ENCODE assay signal across 1 cellular context in the genomic region with DNA sequence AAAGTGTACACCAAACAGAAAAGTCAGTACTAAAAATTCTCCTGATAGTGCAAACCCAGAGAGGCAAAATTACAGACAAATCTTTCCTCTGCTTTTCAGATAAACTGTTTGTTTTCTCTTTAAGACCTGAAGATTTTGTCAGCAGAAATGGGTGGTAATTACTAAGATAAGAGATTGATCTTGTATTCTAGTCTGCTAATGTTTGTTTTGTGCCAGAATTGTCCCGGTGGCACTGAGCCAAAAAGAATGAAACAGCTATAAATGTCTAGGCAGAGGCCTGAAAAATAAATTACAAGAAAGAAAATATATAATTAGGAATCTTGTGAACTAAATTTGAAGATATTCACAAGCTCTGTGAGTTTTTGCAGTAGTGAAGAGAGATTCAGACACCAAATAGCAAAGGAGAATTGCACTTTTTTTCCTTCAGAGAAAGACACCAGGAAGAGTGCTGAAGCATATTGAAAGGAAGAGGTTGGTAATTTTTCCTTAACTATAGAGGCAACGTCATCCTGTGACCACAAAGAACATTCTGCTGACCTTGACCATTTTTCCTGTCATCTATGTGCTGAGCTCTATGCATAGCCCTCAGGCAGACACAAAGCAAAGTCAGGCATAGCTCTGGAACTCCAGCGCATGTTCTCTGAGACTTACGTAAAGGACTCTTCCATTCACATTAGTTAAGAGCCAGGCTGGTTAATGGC.
TF ChIP-seq lines count a peak whose summit lies in the region.

No MANE protein-coding gene starts in this region.

TF ChIP-seq in HEK293, 187 proteins besides CTCF, POLR2A, EP300 and RAD21 (continued from another document and continues in another):
- TF ChIP-seq, protein P1, sequence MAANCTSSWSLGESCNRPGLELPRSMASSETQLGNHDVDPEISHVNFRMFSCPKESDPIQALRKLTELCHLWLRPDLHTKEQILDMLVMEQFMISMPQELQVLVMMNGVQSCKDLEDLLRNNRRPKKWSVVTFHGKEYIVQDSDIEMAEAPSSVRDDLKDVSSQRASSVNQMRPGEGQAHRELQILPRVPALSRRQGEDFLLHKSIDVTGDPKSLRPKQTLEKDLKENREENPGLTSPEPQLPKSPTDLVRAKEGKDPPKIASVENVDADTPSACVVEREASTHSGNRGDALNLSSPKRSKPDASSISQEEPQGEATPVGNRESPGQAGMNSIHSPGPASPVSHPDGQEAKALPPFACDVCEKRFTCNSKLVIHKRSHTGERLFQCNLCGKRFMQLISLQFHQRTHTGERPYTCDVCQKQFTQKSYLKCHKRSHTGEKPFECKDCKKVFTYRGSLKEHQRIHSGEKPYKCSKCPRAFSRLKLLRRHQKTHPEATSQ (tag by site-specific recombination; IDR thresholded peaks at IDR 0.05) = no peak
- no peak for TF ChIP-seq ZNF548 (tag by site-specific recombination; IDR thresholded peaks at IDR 0.05)
- TF ChIP-seq ZNF302 (tag by site-specific recombination; IDR thresholded peaks at IDR 0.05; ENCODE audit: low read depth) = no peak
- TF ChIP-seq ZNF157 (tag by site-specific recombination; IDR thresholded peaks at IDR 0.05) = no peak
- TF ChIP-seq ZNF558 (tag by site-specific recombination; IDR thresholded peaks at IDR 0.05) = no peak
- no peak for TF ChIP-seq SP3 (tag by site-specific recombination; IDR thresholded peaks at IDR 0.05)
- TF ChIP-seq ZNF324 (tag by site-specific recombination; IDR thresholded peaks at IDR 0.05) = no peak
- no peak for TF ChIP-seq ZNF184 (tag by site-specific recombination; IDR thresholded peaks at IDR 0.05)
- TF ChIP-seq, protein P2, sequence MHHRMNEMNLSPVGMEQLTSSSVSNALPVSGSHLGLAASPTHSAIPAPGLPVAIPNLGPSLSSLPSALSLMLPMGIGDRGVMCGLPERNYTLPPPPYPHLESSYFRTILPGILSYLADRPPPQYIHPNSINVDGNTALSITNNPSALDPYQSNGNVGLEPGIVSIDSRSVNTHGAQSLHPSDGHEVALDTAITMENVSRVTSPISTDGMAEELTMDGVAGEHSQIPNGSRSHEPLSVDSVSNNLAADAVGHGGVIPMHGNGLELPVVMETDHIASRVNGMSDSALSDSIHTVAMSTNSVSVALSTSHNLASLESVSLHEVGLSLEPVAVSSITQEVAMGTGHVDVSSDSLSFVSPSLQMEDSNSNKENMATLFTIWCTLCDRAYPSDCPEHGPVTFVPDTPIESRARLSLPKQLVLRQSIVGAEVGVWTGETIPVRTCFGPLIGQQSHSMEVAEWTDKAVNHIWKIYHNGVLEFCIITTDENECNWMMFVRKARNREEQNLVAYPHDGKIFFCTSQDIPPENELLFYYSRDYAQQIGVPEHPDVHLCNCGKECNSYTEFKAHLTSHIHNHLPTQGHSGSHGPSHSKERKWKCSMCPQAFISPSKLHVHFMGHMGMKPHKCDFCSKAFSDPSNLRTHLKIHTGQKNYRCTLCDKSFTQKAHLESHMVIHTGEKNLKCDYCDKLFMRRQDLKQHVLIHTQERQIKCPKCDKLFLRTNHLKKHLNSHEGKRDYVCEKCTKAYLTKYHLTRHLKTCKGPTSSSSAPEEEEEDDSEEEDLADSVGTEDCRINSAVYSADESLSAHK (tag by site-specific recombination; IDR thresholded peaks at IDR 0.05) = peak; percentile 32; the same call in 1 of the 2 replicates
- TF ChIP-seq SALL2 (tag by site-specific recombination; IDR thresholded peaks at IDR 0.05; ENCODE audit: borderline replicate concordance) = no peak
- no peak for TF ChIP-seq ZNF623 (tag by site-specific recombination; IDR thresholded peaks at IDR 0.05)
- TF ChIP-seq BCL11A (tag by site-specific recombination; IDR thresholded peaks at IDR 0.05; ENCODE audit: low read depth) = no peak
- TF ChIP-seq OSR2 (tag by site-specific recombination; IDR thresholded peaks at IDR 0.05) = peak; percentile 56; the same call in 1 of the 2 replicates
- TF ChIP-seq ZNF677 (tag by site-specific recombination; IDR thresholded peaks at IDR 0.05) = no peak
- no peak for TF ChIP-seq ZNF354C (tag by site-specific recombination; IDR thresholded peaks at IDR 0.05; ENCODE audit: borderline replicate concordance, low read depth)
- no peak for TF ChIP-seq ZNF37A (tag by site-specific recombination; IDR thresholded peaks at IDR 0.05)
- no peak for TF ChIP-seq ZNF658 (tag by site-specific recombination; IDR thresholded peaks at IDR 0.05)
- TF ChIP-seq ZNF664 (tag by site-specific recombination; IDR thresholded peaks at IDR 0.05) = no peak
- no peak for TF ChIP-seq ZNF544 (tag by site-specific recombination; IDR thresholded peaks at IDR 0.05)
- no peak for TF ChIP-seq ZNF292 (tag by site-specific recombination; IDR thresholded peaks at IDR 0.05; ENCODE audit: borderline replicate concordance, low read depth)
- TF ChIP-seq IKZF3 (tag by site-specific recombination; IDR thresholded peaks at IDR 0.05) = peak; percentile 68; the same call in 1 of the 2 replicates
- TF ChIP-seq ZNF571 (tag by site-specific recombination; IDR thresholded peaks at IDR 0.05) = no peak
- TF ChIP-seq HOXC10 (CRISPR knock-in tag; IDR thresholded peaks at IDR 0.05) = no peak
- no peak for TF ChIP-seq EGR2 (tag by site-specific recombination; IDR thresholded peaks at IDR 0.05; ENCODE audit: low read depth)
- TF ChIP-seq ZBTB20 (tag by site-specific recombination; IDR thresholded peaks at IDR 0.05) = no peak
- TF ChIP-seq ZNF629 (tag by site-specific recombination; IDR thresholded peaks at IDR 0.05) = no peak
- TF ChIP-seq, protein P3, sequence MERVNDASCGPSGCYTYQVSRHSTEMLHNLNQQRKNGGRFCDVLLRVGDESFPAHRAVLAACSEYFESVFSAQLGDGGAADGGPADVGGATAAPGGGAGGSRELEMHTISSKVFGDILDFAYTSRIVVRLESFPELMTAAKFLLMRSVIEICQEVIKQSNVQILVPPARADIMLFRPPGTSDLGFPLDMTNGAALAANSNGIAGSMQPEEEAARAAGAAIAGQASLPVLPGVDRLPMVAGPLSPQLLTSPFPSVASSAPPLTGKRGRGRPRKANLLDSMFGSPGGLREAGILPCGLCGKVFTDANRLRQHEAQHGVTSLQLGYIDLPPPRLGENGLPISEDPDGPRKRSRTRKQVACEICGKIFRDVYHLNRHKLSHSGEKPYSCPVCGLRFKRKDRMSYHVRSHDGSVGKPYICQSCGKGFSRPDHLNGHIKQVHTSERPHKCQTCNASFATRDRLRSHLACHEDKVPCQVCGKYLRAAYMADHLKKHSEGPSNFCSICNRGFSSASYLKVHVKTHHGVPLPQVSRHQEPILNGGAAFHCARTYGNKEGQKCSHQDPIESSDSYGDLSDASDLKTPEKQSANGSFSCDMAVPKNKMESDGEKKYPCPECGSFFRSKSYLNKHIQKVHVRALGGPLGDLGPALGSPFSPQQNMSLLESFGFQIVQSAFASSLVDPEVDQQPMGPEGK (tag by site-specific recombination; IDR thresholded peaks at IDR 0.05) = no peak
- TF ChIP-seq ZNF112 (tag by site-specific recombination; IDR thresholded peaks at IDR 0.05) = no peak
- TF ChIP-seq KLF9 (tag by site-specific recombination; IDR thresholded peaks at IDR 0.05; ENCODE audit: low read depth) = no peak
- no peak for TF ChIP-seq ZFP37 (tag by site-specific recombination; IDR thresholded peaks at IDR 0.05)
- TF ChIP-seq ZNF777 (tag by site-specific recombination; IDR thresholded peaks at IDR 0.05; ENCODE audit: borderline replicate concordance) = no peak
- no peak for TF ChIP-seq ZNF610 (tag by site-specific recombination; IDR thresholded peaks at IDR 0.05; ENCODE audit: borderline replicate concordance)
- TF ChIP-seq ZSCAN16 (tag by site-specific recombination; IDR thresholded peaks at IDR 0.05) = no peak
- no peak for TF ChIP-seq ZNF169 (tag by site-specific recombination; IDR thresholded peaks at IDR 0.05)
- no peak for TF ChIP-seq ZNF248 (tag by site-specific recombination; IDR thresholded peaks at IDR 0.05)
- no peak for TF ChIP-seq GLIS2 (tag by site-specific recombination; IDR thresholded peaks at IDR 0.05)
- TF ChIP-seq ZNF596 (tag by site-specific recombination; IDR thresholded peaks at IDR 0.05) = peak; percentile 42; the same call in 1 of the 2 replicates
- TF ChIP-seq ZNF776 (tag by site-specific recombination; IDR thresholded peaks at IDR 0.05; ENCODE audit: borderline replicate concordance) = no peak
- TF ChIP-seq, protein P4, sequence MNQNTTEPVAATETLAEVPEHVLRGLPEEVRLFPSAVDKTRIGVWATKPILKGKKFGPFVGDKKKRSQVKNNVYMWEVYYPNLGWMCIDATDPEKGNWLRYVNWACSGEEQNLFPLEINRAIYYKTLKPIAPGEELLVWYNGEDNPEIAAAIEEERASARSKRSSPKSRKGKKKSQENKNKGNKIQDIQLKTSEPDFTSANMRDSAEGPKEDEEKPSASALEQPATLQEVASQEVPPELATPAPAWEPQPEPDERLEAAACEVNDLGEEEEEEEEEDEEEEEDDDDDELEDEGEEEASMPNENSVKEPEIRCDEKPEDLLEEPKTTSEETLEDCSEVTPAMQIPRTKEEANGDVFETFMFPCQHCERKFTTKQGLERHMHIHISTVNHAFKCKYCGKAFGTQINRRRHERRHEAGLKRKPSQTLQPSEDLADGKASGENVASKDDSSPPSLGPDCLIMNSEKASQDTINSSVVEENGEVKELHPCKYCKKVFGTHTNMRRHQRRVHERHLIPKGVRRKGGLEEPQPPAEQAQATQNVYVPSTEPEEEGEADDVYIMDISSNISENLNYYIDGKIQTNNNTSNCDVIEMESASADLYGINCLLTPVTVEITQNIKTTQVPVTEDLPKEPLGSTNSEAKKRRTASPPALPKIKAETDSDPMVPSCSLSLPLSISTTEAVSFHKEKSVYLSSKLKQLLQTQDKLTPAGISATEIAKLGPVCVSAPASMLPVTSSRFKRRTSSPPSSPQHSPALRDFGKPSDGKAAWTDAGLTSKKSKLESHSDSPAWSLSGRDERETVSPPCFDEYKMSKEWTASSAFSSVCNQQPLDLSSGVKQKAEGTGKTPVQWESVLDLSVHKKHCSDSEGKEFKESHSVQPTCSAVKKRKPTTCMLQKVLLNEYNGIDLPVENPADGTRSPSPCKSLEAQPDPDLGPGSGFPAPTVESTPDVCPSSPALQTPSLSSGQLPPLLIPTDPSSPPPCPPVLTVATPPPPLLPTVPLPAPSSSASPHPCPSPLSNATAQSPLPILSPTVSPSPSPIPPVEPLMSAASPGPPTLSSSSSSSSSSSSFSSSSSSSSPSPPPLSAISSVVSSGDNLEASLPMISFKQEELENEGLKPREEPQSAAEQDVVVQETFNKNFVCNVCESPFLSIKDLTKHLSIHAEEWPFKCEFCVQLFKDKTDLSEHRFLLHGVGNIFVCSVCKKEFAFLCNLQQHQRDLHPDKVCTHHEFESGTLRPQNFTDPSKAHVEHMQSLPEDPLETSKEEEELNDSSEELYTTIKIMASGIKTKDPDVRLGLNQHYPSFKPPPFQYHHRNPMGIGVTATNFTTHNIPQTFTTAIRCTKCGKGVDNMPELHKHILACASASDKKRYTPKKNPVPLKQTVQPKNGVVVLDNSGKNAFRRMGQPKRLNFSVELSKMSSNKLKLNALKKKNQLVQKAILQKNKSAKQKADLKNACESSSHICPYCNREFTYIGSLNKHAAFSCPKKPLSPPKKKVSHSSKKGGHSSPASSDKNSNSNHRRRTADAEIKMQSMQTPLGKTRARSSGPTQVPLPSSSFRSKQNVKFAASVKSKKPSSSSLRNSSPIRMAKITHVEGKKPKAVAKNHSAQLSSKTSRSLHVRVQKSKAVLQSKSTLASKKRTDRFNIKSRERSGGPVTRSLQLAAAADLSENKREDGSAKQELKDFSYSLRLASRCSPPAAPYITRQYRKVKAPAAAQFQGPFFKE (tag by site-specific recombination; IDR thresholded peaks at IDR 0.05; ENCODE audit: borderline replicate concordance) = no peak
- no peak for TF ChIP-seq ZSCAN23 (tag by site-specific recombination; IDR thresholded peaks at IDR 0.05)
- TF ChIP-seq ZBTB1 (tag by site-specific recombination; IDR thresholded peaks at IDR 0.05) = no peak
- TF ChIP-seq ZSCAN30 (tag by site-specific recombination; IDR thresholded peaks at IDR 0.05) = peak; percentile 57; the same call in 1 of the 2 replicates
- no peak for TF ChIP-seq ZNF202 (tag by site-specific recombination; IDR thresholded peaks at IDR 0.05; ENCODE audit: borderline replicate concordance)
- no peak for TF ChIP-seq ZNF621 (tag by site-specific recombination; IDR thresholded peaks at IDR 0.05)
- TF ChIP-seq, protein P5, sequence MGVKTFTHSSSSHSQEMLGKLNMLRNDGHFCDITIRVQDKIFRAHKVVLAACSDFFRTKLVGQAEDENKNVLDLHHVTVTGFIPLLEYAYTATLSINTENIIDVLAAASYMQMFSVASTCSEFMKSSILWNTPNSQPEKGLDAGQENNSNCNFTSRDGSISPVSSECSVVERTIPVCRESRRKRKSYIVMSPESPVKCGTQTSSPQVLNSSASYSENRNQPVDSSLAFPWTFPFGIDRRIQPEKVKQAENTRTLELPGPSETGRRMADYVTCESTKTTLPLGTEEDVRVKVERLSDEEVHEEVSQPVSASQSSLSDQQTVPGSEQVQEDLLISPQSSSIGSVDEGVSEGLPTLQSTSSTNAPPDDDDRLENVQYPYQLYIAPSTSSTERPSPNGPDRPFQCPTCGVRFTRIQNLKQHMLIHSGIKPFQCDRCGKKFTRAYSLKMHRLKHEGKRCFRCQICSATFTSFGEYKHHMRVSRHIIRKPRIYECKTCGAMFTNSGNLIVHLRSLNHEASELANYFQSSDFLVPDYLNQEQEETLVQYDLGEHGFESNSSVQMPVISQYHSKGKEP (tag by site-specific recombination; IDR thresholded peaks at IDR 0.05) = peak; percentile 78
- no peak for TF ChIP-seq YY2 (tag by site-specific recombination; IDR thresholded peaks at IDR 0.05)
- no peak for TF ChIP-seq KLF1 (tag by site-specific recombination; IDR thresholded peaks at IDR 0.05)
- TF ChIP-seq ZNF549 (tag by site-specific recombination; IDR thresholded peaks at IDR 0.05) = no peak; the same call in 1 of the 2 replicates
- TF ChIP-seq SP2 (tag by site-specific recombination; IDR thresholded peaks at IDR 0.05) = no peak
- no peak for TF ChIP-seq ZNF24 (tag by site-specific recombination; IDR thresholded peaks at IDR 0.05)
- TF ChIP-seq, protein P6, sequence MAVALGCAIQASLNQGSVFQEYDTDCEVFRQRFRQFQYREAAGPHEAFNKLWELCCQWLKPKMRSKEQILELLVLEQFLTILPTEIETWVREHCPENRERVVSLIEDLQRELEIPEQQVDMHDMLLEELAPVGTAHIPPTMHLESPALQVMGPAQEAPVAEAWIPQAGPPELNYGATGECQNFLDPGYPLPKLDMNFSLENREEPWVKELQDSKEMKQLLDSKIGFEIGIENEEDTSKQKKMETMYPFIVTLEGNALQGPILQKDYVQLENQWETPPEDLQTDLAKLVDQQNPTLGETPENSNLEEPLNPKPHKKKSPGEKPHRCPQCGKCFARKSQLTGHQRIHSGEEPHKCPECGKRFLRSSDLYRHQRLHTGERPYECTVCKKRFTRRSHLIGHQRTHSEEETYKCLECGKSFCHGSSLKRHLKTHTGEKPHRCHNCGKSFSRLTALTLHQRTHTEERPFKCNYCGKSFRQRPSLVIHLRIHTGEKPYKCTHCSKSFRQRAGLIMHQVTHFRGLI (tag by site-specific recombination; IDR thresholded peaks at IDR 0.05) = no peak; the same call in 1 of the 2 replicates
